ENCODE assay signal across 17 cellular contexts in genomic region chr2:8215159-8215863, GRCh38.
DNase-seq lines count a peak whose midpoint lies in the region; ATAC-seq and TF ChIP-seq lines count a peak whose summit lies in the region.
"Had no signal": no experiment of that assay in that cellular context is flagged by ENCODE, and none has a peak within 500 bp of the region (broad histone marks: within the 10 kb centered on the region; RNA-seq: fewer than 3 reads in every experiment).

No MANE protein-coding gene starts in this region.

- peaks cover 15% of the 10 kb centered on the region for H3K4me1 ChIP-seq in adipocyte (ENCODE audit: control insufficient read depth, insufficient read depth, low read length)

- peaks cover under 1% of the 10 kb centered on the region for H3K9me3 ChIP-seq in adipocyte (ENCODE audit: control insufficient read depth, low read length)

- peak; percentile 68 for ATAC-seq in GM18867 (IDR thresholded peaks at IDR 0.05; ENCODE audit: unreplicated experiment)
- ATAC-seq in GM21390 (IDR thresholded peaks at IDR 0.05; ENCODE audit: unreplicated experiment) = peak; percentile 91
- peak; percentile 91 for ATAC-seq in HG03095 (IDR thresholded peaks at IDR 0.05; ENCODE audit: unreplicated experiment)
- ATAC-seq: right cardiac atrium; stimulated activated memory B cell treated with anti-CD40 and anti-IgM and Interleukin-4, amounts not matched to agents 10 μg/mL and 1 μg/mL and 100 μg/mL, for 72 hours had no signal

- no peak overlapping the region for H3K4me3 Mint-ChIP-seq in nephron progenitor cell
- H3K4me3 Mint-ChIP-seq: activated T-helper 1 cell treated with anti-CD3 and anti-CD28 coated beads, Interleukin-12 subunit alpha, Interleukin-12 subunit beta, Interleukin-2, Interleukin-4 antibody, amounts not matched to agents 30 ng/mL and 10 ng/mL and 1 ng/mL, durations not matched to agents 14 hours and 24 hours and 36 hours; nephron; stimulated activated memory B cell treated with anti-CD40 and anti-IgM and Interleukin-4, amounts not matched to agents 10 μg/mL and 1 μg/mL and 100 μg/mL, for 72 hours had no signal

- DNase-seq in adipocyte (ENCODE audit: low read depth) (no peak), glomerular visceral epithelial cell (ENCODE audit: extremely low spot score) (no peak), DMS53 (lab: John Stamatoyannopoulos, UW) (no peak), nephron progenitor cell (no peak), NCI-H2171 (lab: John Stamatoyannopoulos, UW) (no peak)
- DNase-seq: DMS79; NCI-H1436 treated with DMSO at 0.1 percent for 48 hours; NCI-H524 treated with DMSO at 0.1 percent for 48 hours; right cardiac atrium; stimulated activated CD4-positive, alpha-beta T cell treated with anti-CD3 and anti-CD28 coated beads, Interleukin-4, amount 100 ng/mL, for 24 hours; T-helper 2 cell had no signal

- no peak for TF ChIP-seq CTCF in nephron progenitor cell (IDR thresholded peaks at IDR 0.05)

- no peaks in the 10 kb centered on the region for H3K27me3 ChIP-seq in adipocyte (replicated peaks; ENCODE audit: control insufficient read depth, insufficient read depth, low read length)

- no peak overlapping the region for H3K27ac Mint-ChIP-seq in nephron progenitor cell
- H3K27ac Mint-ChIP-seq: activated T-helper 1 cell treated with anti-CD3 and anti-CD28 coated beads, Interleukin-12 subunit alpha, Interleukin-12 subunit beta, Interleukin-2, Interleukin-4 antibody, amounts not matched to agents 30 ng/mL and 10 ng/mL and 1 ng/mL, durations not matched to agents 14 hours and 24 hours and 36 hours; stimulated activated memory B cell treated with anti-CD40 and anti-IgM and Interleukin-4, amounts not matched to agents 10 μg/mL and 1 μg/mL and 100 μg/mL, for 72 hours had no signal

- H3K4me3 ChIP-seq in adipocyte (ENCODE audit: low read length) = peak overlapping the region; percentile 46

- H3K9ac ChIP-seq in adipocyte (ENCODE audit: low read length) = no peak overlapping the region

- no peaks in the 10 kb centered on the region for H3K36me3 Mint-ChIP-seq in nephron progenitor cell (ENCODE audit: low read depth)
- H3K36me3 Mint-ChIP-seq: stimulated activated memory B cell treated with anti-CD40 and anti-IgM and Interleukin-4, amounts not matched to agents 10 μg/mL and 1 μg/mL and 100 μg/mL, for 72 hours had no signal

- peaks cover 8% of the 10 kb centered on the region for H3K9me3 Mint-ChIP-seq in nephron progenitor cell

- H3K36me3 ChIP-seq in adipocyte (ENCODE audit: control insufficient read depth, insufficient read depth, low read length, severe bottlenecking) = no peaks in the 10 kb centered on the region

- peaks cover 4% of the 10 kb centered on the region for H3K27me3 Mint-ChIP-seq in nephron progenitor cell (ENCODE audit: low read depth, poor library complexity)

- peaks cover 15% of the 10 kb centered on the region for H3K4me1 Mint-ChIP-seq in nephron progenitor cell
- H3K4me1 Mint-ChIP-seq: stimulated activated memory B cell treated with anti-CD40 and anti-IgM and Interleukin-4, amounts not matched to agents 10 μg/mL and 1 μg/mL and 100 μg/mL, for 72 hours had no signal
